31 cellular contexts compared by ENCODE assay signal in the genomic region with DNA sequence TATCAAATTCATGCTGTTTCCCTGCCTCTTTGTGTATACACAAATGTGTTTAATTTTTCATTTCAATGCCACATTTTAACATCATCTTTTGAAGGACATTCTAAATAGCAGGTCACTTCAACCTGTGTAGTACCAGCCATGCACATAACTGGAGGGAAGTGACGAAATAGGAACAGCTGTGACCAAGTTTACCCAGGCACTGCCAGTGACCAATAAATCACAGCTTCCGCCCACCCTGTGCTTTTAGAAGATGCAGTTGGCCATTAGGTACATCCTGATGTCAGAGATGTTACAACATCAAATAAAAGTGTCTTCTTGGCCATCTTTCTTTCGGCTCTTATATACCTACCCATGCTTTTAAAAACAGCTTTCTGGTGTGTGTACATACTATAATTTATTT. TPM values are rescaled to one million over a fixed set of nuclear protein-coding genes. Genes with fewer than 3 reads are reported as not detected.
DNase-seq lines count a peak whose midpoint lies in the region; ATAC-seq and TF ChIP-seq lines count a peak whose summit lies in the region.
"Had no signal": no experiment of that assay in that cellular context is flagged by ENCODE, and none has a peak within 500 bp of the region (broad histone marks: within the 10 kb centered on the region; RNA-seq: fewer than 3 reads in every experiment).

No MANE protein-coding gene starts in this region.

- no peaks in the 10 kb centered on the region for H3K27me3 ChIP-seq in SJCRH30
- no peaks in the 10 kb centered on the region for H3K27me3 ChIP-seq in psoas muscle (ENCODE audit: insufficient read depth in 3 of 3, low read length in 2 of 3)
- H3K27me3 ChIP-seq in heart right ventricle: no peaks in the 10 kb centered on the region
- H3K27me3 ChIP-seq: BE2C, cardiac muscle cell, esophagus muscularis mucosa, gastroesophageal sphincter, ovary, right atrium auricular region, suprapubic skin had no signal

- H3K4me3 ChIP-seq in NB4 (ENCODE audit: low read depth, low read length): no peak overlapping the region
- H3K4me3 ChIP-seq in SJCRH30: no peak overlapping the region
- H3K4me3 ChIP-seq in psoas muscle: no peak overlapping the region
- no peak overlapping the region for H3K4me3 ChIP-seq in heart right ventricle
- H3K4me3 ChIP-seq: cardiac muscle cell, esophagus muscularis mucosa, gastroesophageal sphincter, HAP-1, ovary, right atrium auricular region, spleen, suprapubic skin had no signal

- H3K36me3 ChIP-seq in SJCRH30 (no peaks in the 10 kb centered on the region; the same call in 1 of the 2 replicates), psoas muscle (ENCODE audit: insufficient read depth in 1 of 2, low read depth in 1 of 2) (no peaks in the 10 kb centered on the region), heart right ventricle (no peaks in the 10 kb centered on the region)
- H3K36me3 ChIP-seq: BE2C, cardiac muscle cell, esophagus muscularis mucosa, gastroesophageal sphincter, HAP-1, ovary, right atrium auricular region, spleen, suprapubic skin had no signal

- WGBS in psoas muscle, 3 donors: 41 to 72% (median 50%) methylated on average over 3 of the region's 3 CpGs
- 93 to 96% methylated on average over 3 of the region's 3 CpGs for WGBS in heart right ventricle, 2 donors

- no peak overlapping the region for H3K27ac ChIP-seq in SJCRH30
- no peak overlapping the region for H3K27ac ChIP-seq in psoas muscle
- H3K27ac ChIP-seq in heart right ventricle: no peak overlapping the region
- H3K27ac ChIP-seq: cardiac muscle cell, esophagus muscularis mucosa, gastroesophageal sphincter, ovary, right atrium auricular region, spleen, suprapubic skin had no signal

- peak; percentile 78 to 93 (median 90) for ATAC-seq in psoas muscle
- ATAC-seq in heart right ventricle: no peak
- no peak for ATAC-seq in HG02852 (IDR thresholded peaks at IDR 0.05; ENCODE audit: unreplicated experiment)
- no peak for ATAC-seq in GM21528 (IDR thresholded peaks at IDR 0.05; ENCODE audit: low FRiP score, unreplicated experiment)
- ATAC-seq: activated CD8-positive, alpha-beta memory T cell treated with anti-CD3 and anti-CD28 coated beads, Interleukin-2, amount 10 ng/mL, durations not matched to agents 7 days and 5 days; gastroesophageal sphincter; left ventricle myocardium superior; natural killer cell treated with Interleukin-12 subunit alpha and Interleukin-12 subunit beta and Interleukin-15 and Interleukin-18, amount 100 ng/mL, for 72 hours; SK-N-SH treated with all-trans-retinoic acid at 6 μM for 48 hours; stimulated activated naive B cell treated with anti-CD40 and anti-IgM and Interleukin-4, amounts not matched to agents 10 μg/mL and 1 μg/mL and 100 μg/mL, for 72 hours had no signal

- no peaks in the 10 kb centered on the region for H3K9me3 ChIP-seq in SJCRH30 (replicated peaks)
- H3K9me3 ChIP-seq in psoas muscle: no peaks in the 10 kb centered on the region
- H3K9me3 ChIP-seq in heart right ventricle: no peaks in the 10 kb centered on the region
- H3K9me3 ChIP-seq: BE2C, esophagus muscularis mucosa, gastroesophageal sphincter, HAP-1, ovary, right atrium auricular region, spleen, suprapubic skin had no signal

- TF ChIP-seq CTCF in NB4 (IDR thresholded peaks at IDR 0.05; ENCODE audit: low read depth, low read length): no peak
- TF ChIP-seq CTCF in psoas muscle (IDR thresholded peaks at IDR 0.05): no peak
- TF ChIP-seq CTCF in heart right ventricle (IDR thresholded peaks at IDR 0.05): no peak

- no peak for TF ChIP-seq POLR2A in NB4 (IDR thresholded peaks at IDR 0.05; ENCODE audit: extremely low read depth, insufficient read length)

- peak; percentile 4 for DNase-seq in NCI-H2227 (lab: John Stamatoyannopoulos, UW; ENCODE audit: unreplicated experiment)
- no peak for DNase-seq in NCI-H2227 treated with DMSO at 0.1 percent for 48 hours (lab: John Stamatoyannopoulos, UW)
- peak; percentile 18 for DNase-seq in NB4 (ENCODE audit: low read depth)
- peak; percentile 22 to 65 for DNase-seq in SJCRH30
- no peak for DNase-seq in psoas muscle
- no peak for DNase-seq in heart right ventricle
- DNase-seq: activated CD4-positive, alpha-beta T cell treated with anti-CD3 and anti-CD28 coated beads, Interleukin-2, amount 10 ng/mL, durations not matched to agents 24 days and 14 days; activated CD8-positive, alpha-beta memory T cell treated with anti-CD3 and anti-CD28 coated beads, Interleukin-2, amount 10 ng/mL, durations not matched to agents 7 days and 5 days; activated naive CD4-positive, alpha-beta T cell treated with anti-CD3 and anti-CD28 coated beads, Interleukin-2, amount 10 ng/mL, durations not matched to agents 7 days and 5 days; amniotic stem cell; BE2C; COR-L47; cortex of kidney; left ventricle myocardium superior; NCI-H146; NCI-H345; ovary; RPMI8226; spleen; stimulated activated CD4-positive, alpha-beta T cell treated with anti-CD3 and anti-CD28 coated beads, Interleukin-4, amount 100 ng/mL, for 1 hour; stimulated activated naive B cell treated with anti-CD40 and anti-IgM and Interleukin-4, amounts not matched to agents 10 μg/mL and 1 μg/mL and 100 μg/mL, for 72 hours had no signal

- H3K4me1 ChIP-seq in SJCRH30 (peaks cover 42% of the 10 kb centered on the region), psoas muscle (peaks cover 34% of the 10 kb centered on the region), heart right ventricle (peaks cover 0 to 7% (median 0%) of the 10 kb centered on the region in 9 donors)
- H3K4me1 ChIP-seq: BE2C, gastroesophageal sphincter, HAP-1, right atrium auricular region, spleen had no signal

- intact Hi-C loops in psoas muscle (cut with DNase I): no loop called here
- intact Hi-C loops in heart right ventricle (cut with DNase I): no loop called here

RNA-seq across cellular contexts. Expression of gene LDLRAD3, which starts 7.8 kb away (rescaled TPM):
- total RNA-seq in SJCRH30 (2014; rRNA removed; shearing (Covaris generic)): 36.5 and 38.8 TPM in 2 replicates
- 10 to 100 TPM in 2 of 4 donors, 1 to 10 TPM in 2; 5.9 to 16.0 (median 9.6) TPM for total RNA-seq in psoas muscle
- 10 to 100 TPM in 2 of 3 donors, 1 to 10 TPM in 1; 8.8 to 20.7 (median 18.0) TPM for polyA plus RNA-seq in psoas muscle
- 1 to 10 TPM in 7 of 10 donors, under 1 TPM in 3; 0.87 to 5.1 (median 1.7) TPM for total RNA-seq in heart right ventricle
- polyA plus RNA-seq in heart right ventricle: 1 to 10 TPM; 1.3 to 3.2 TPM
- total RNA-seq: activated CD8-positive, alpha-beta memory T cell treated with anti-CD3 and anti-CD28 coated beads, Interleukin-2, amount 10 ng/mL, durations not matched to agents 7 days and 5 days had no signal

Comparison
In these comparisons a context has a peak if more than half of its experiments do, and no peak if none do; other contexts are left out.
1. DNase-seq: peak in NCI-H2227 (single experiment), NB4 (single experiment) and SJCRH30 (2 of 2); none in NCI-H2227 treated with DMSO at 0.1 percent for 48 hours (single experiment), psoas muscle (0 of 2) and heart right ventricle (0 of 2).
2. ATAC-seq: peak in psoas muscle (4 of 4); none in heart right ventricle (0 of 8), HG02852 (single experiment) and GM21528 (single experiment).